Comparison of ENCODE assay signal across 25 cellular contexts in genomic region chr2:48915227-48915626, GRCh38.
"Had no signal": no experiment of that assay in that cellular context is flagged by ENCODE, and none has a peak within 500 bp of the region (broad histone marks: within the 10 kb centered on the region; RNA-seq: fewer than 3 reads in every experiment).

No MANE protein-coding gene starts in this region.

- H2AFZ ChIP-seq: hepatocyte had no signal

- H3K36me3 Mint-ChIP-seq: naive B cell; stimulated activated effector memory CD8-positive, alpha-beta T cell treated with anti-CD3 and anti-CD28 coated beads, Interleukin-12 subunit alpha, Interleukin-12 subunit beta, amount 100 ng/mL, for 72 hours had no signal

- H3K4me2 ChIP-seq: hepatocyte, smooth muscle cell had no signal

- H3K27me3 ChIP-seq: foreskin keratinocyte, gastroesophageal sphincter, heart left ventricle, left lung, neutrophil, pancreas, stomach, thyroid gland had no signal

- ATAC-seq: effector memory CD8-positive, alpha-beta T cell; foreskin keratinocyte; heart left ventricle; left cardiac atrium; left lung; mucosa of descending colon; natural killer cell treated with Interleukin-12 subunit alpha and Interleukin-12 subunit beta and Interleukin-15 and Interleukin-18, amount 100 ng/mL, for 72 hours; pancreas; stimulated activated effector memory CD8-positive, alpha-beta T cell treated with anti-CD3 and anti-CD28 coated beads, Interleukin-12 subunit alpha, Interleukin-12 subunit beta, amount 100 ng/mL, for 72 hours had no signal

- H3K9me3 Mint-ChIP-seq: neural crest cell had no signal

- H3K4me3 Mint-ChIP-seq: effector memory CD8-positive, alpha-beta T cell; mesothelial cell of epicardium; natural killer cell treated with Interleukin-12 subunit alpha and Interleukin-12 subunit beta and Interleukin-15 and Interleukin-18, amount 100 ng/mL, for 72 hours; neural crest cell; stimulated activated effector memory CD8-positive, alpha-beta T cell treated with anti-CD3 and anti-CD28 coated beads, Interleukin-12 subunit alpha, Interleukin-12 subunit beta, amount 100 ng/mL, for 72 hours had no signal

- H3K4me3 ChIP-seq: gastroesophageal sphincter, heart left ventricle, hepatocyte, left lung, mucosa of descending colon, pancreas, smooth muscle cell, stomach, thyroid gland had no signal

- H3K27ac Mint-ChIP-seq: effector memory CD8-positive, alpha-beta T cell; mesothelial cell of epicardium; naive B cell; natural killer cell treated with Interleukin-12 subunit alpha and Interleukin-12 subunit beta and Interleukin-15 and Interleukin-18, amount 100 ng/mL, for 72 hours; stimulated activated effector memory CD8-positive, alpha-beta T cell treated with anti-CD3 and anti-CD28 coated beads, Interleukin-12 subunit alpha, Interleukin-12 subunit beta, amount 100 ng/mL, for 72 hours had no signal

- DNase-seq: cortex of kidney; effector memory CD8-positive, alpha-beta T cell; foreskin keratinocyte; left cardiac atrium; left lung; mesenchymal stem cell; mucosa of descending colon; naive B cell; pancreas; stimulated activated CD4-positive, alpha-beta T cell treated with anti-CD3 and anti-CD28 coated beads, Interleukin-12 subunit alpha, Interleukin-12 subunit beta, amount 100 ng/mL, for 4 hours; stimulated activated CD4-positive, alpha-beta T cell treated with anti-CD3 and anti-CD28 coated beads, Interleukin-1b, Interleukin-23, amount 100 ng/mL, for 48 hours; stimulated activated CD4-positive, alpha-beta T cell treated with anti-CD3 and anti-CD28 coated beads, Interleukin-4, amount 100 ng/mL, for 1 hour; stimulated activated naive CD4-positive, alpha-beta T cell treated with Interleukin-2 at 50 U/mL for 16 hours; stomach; thyroid gland; trophoblast cell had no signal

- H3K9me3 ChIP-seq: gastroesophageal sphincter, mucosa of descending colon, neutrophil, pancreas, thyroid gland had no signal

- H3K79me2 ChIP-seq: hepatocyte had no signal

- H3K4me1 Mint-ChIP-seq: mesothelial cell of epicardium; naive B cell; stimulated activated effector memory CD8-positive, alpha-beta T cell treated with anti-CD3 and anti-CD28 coated beads, Interleukin-12 subunit alpha, Interleukin-12 subunit beta, amount 100 ng/mL, for 72 hours had no signal

- H3K27ac ChIP-seq: foreskin keratinocyte, gastroesophageal sphincter, heart left ventricle, hepatocyte, left lung, neutrophil, pancreas, stomach, thyroid gland had no signal

- H3K27me3 Mint-ChIP-seq: effector memory CD8-positive, alpha-beta T cell had no signal

- H3K36me3 ChIP-seq: gastroesophageal sphincter, heart left ventricle, left lung, neutrophil, pancreas, stomach, thyroid gland had no signal

- H3K4me1 ChIP-seq: foreskin keratinocyte, gastroesophageal sphincter, heart left ventricle, left lung, pancreas, stomach, thyroid gland had no signal
